ENCODE assay signal across 8 cellular contexts in the genomic region with DNA sequence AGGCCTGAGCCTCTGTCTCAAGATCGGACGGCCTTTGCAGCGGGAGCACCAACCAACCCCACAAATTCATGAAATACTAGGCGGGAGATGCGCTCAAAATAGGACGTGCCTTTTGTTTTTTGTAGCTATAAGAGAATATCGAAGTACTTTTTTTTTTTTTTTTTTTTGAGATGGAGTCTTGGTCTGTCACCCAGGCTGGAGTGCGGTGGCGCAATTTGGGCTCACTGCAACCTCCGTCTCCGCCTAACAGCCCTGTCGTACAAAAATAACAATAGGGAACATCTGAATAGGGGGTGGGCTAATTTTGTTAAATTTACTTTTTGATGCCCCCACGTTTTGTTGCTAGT. TPM values are rescaled to one million over a fixed set of nuclear protein-coding genes. Genes with fewer than 3 reads are reported as not detected.
A peak's percentile ranks its signal among the peaks of the same experiment; 100 is the strongest.
DNase-seq lines count a peak whose midpoint lies in the region; ATAC-seq, FAIRE-seq and TF ChIP-seq lines count a peak whose summit lies in the region.

No MANE protein-coding gene starts in this region.

- TF ChIP-seq RAD21 in SK-N-SH (IDR thresholded peaks at IDR 0.05; ENCODE audit: low read length), result no peak

- H3K4me1 Mint-ChIP-seq in nephron progenitor cell, result peaks cover 26% of the 10 kb centered on the region

- TF ChIP-seq POLR2A in H54 (IDR thresholded peaks at IDR 0.05; ENCODE audit: low read depth, low read length), result no peak

- no peaks in the 10 kb centered on the region for H3K36me3 ChIP-seq in SK-N-SH (replicated peaks in 1 of 2; ENCODE audit: control insufficient read depth in 1 of 2, insufficient read depth in 2 of 2, low read length in 1 of 2)

- POLR2A ChIA-PET in SK-N-SH (lab: Yijun Ruan, JAX), result interaction anchor here (0.9 to 1.7 kb wide), 7 partner anchors 46 to 174 kb away, joined by 3 to 22 read pairs (median 6); a partner anchor contains a TSS

- DNase-seq in SK-N-SH (no peak), LNCaP clone FGC (ENCODE audit: low read depth) (no peak), coronary artery (ENCODE audit: low spot score) (no peak), nephron progenitor cell (no peak), HT-29 (ENCODE audit: low spot score) (no peak), H54 (ENCODE audit: insufficient read length, low spot score) (no peak), Ammon's horn (ENCODE audit: low spot score) (no peak)

- H3K9me3 ChIP-seq in SK-N-SH, result no peaks in the 10 kb centered on the region

- H4K20me1 ChIP-seq in SK-N-SH (ENCODE audit: insufficient read depth), result no peaks in the 10 kb centered on the region

- H3K4me3 Mint-ChIP-seq in nephron progenitor cell, result peak overlapping the region; percentile 86

- H3K9me3 Mint-ChIP-seq in nephron progenitor cell, result no peaks in the 10 kb centered on the region

- H3K9me2 ChIP-seq in SK-N-SH, result no peaks in the 10 kb centered on the region

- no peak for FAIRE-seq in H54 (lab: Jason Lieb, UNC)

- H3K4me3 ChIP-seq in SK-N-SH (ENCODE audit: low read depth in 2 of 2, low read length in 1 of 2), result peak overlapping the region in 1 of 2 experiments; percentile 72; a peak in 3 of 4 replicates
- H3K4me3 ChIP-seq in LNCaP clone FGC (ENCODE audit: low read depth, low read length), result 0 out of 2 replicates have a peak overlapping the region, but pooled peaks have one; percentile 32
- peak overlapping the region; percentile 77 for H3K4me3 ChIP-seq in coronary artery

- no peak for ATAC-seq in SK-N-SH treated with all-trans-retinoic acid at 6 μM for 48 hours

- no peak overlapping the region for H3K27ac Mint-ChIP-seq in nephron progenitor cell

- TF ChIP-seq CTCF in SK-N-SH (IDR thresholded peaks at IDR 0.05) (0 out of 2 replicates have a peak, but pooled peaks have one; percentile 9), LNCaP clone FGC (IDR thresholded peaks at IDR 0.05; ENCODE audit: control insufficient read depth, extremely low read depth, insufficient read depth) (0 out of 2 replicates have a peak, but pooled peaks have one; percentile 2), coronary artery (IDR thresholded peaks at IDR 0.05) (no peak), nephron progenitor cell (IDR thresholded peaks at IDR 0.05) (no peak)

- H3K9ac ChIP-seq in SK-N-SH, result peak overlapping the region; percentile 61; the same call in 1 of the 2 replicates

- H3K36me3 Mint-ChIP-seq in nephron progenitor cell (ENCODE audit: low read depth), result no peaks in the 10 kb centered on the region

- H3K27me3 Mint-ChIP-seq in nephron progenitor cell (ENCODE audit: low read depth, poor library complexity), result peaks cover 28% of the 10 kb centered on the region

- CTCF ChIA-PET in SK-N-SH (lab: Yijun Ruan, JAX), result interaction anchor here (1.0 to 2.1 kb wide), 7 partner anchors 14 to 88 kb away, joined by 4 to 7 read pairs (median 5); no protein-coding TSS in a partner anchor

- H3K4me2 ChIP-seq in SK-N-SH, result peak overlapping the region; percentile 96

- TF ChIP-seq EP300 in SK-N-SH (IDR thresholded peaks at IDR 0.05; ENCODE audit: borderline replicate concordance in 1 of 2, low read depth in 1 of 2, low read length in 1 of 2), result no peak

- H3K27me3 ChIP-seq in SK-N-SH (ENCODE audit: insufficient read depth), result no peaks in the 10 kb centered on the region

- peak overlapping the region; percentile 64; the same call in 1 of the 2 replicates for H2AFZ ChIP-seq in SK-N-SH (ENCODE audit: low read depth)

- H3K27ac ChIP-seq in SK-N-SH (ENCODE audit: low read depth in 2 of 2, low read length in 1 of 2) (peak overlapping the region; percentile 32 to 42; a peak in 3 of 4 replicates), coronary artery (peak overlapping the region; percentile 85 to 94)

- WGBS in SK-N-SH (ENCODE audit: low lambda C conversion rate), result 24% methylated on average over 13 of the region's 13 CpGs

- H3K79me2 ChIP-seq in SK-N-SH (ENCODE audit: insufficient read depth), result peaks cover 7% of the 10 kb centered on the region; the same call in 1 of the 2 replicates

- peaks cover 5 to 34% of the 10 kb centered on the region in 2 experiments; a peak in 3 of 4 replicates for H3K4me1 ChIP-seq in SK-N-SH (ENCODE audit: control insufficient read depth in 1 of 2, insufficient read depth in 2 of 2, low read depth in 1 of 2, low read length in 1 of 2)

- H3F3A ChIP-seq in SK-N-SH (replicated peaks; ENCODE audit: insufficient read depth), result peaks cover 54% of the 10 kb centered on the region

TF ChIP-seq in SK-N-SH, 30 proteins besides CTCF, POLR2A, EP300 and RAD21 (continues in another document):
- TF ChIP-seq TAF1 (IDR thresholded peaks at IDR 0.05; ENCODE audit: borderline replicate concordance, low read depth, low read length) (no peak), TEAD4 (IDR thresholded peaks at IDR 0.05; ENCODE audit: borderline replicate concordance, insufficient read depth) (no peak), FOXJ3 (CRISPR knock-in tag; IDR thresholded peaks at IDR 0.05) (no peak), RXRA (IDR thresholded peaks at IDR 0.05; ENCODE audit: borderline replicate concordance, low read depth) (no peak), GATA2 (CRISPR knock-in tag; IDR thresholded peaks at IDR 0.05) (no peak)
- TF ChIP-seq, protein P1, sequence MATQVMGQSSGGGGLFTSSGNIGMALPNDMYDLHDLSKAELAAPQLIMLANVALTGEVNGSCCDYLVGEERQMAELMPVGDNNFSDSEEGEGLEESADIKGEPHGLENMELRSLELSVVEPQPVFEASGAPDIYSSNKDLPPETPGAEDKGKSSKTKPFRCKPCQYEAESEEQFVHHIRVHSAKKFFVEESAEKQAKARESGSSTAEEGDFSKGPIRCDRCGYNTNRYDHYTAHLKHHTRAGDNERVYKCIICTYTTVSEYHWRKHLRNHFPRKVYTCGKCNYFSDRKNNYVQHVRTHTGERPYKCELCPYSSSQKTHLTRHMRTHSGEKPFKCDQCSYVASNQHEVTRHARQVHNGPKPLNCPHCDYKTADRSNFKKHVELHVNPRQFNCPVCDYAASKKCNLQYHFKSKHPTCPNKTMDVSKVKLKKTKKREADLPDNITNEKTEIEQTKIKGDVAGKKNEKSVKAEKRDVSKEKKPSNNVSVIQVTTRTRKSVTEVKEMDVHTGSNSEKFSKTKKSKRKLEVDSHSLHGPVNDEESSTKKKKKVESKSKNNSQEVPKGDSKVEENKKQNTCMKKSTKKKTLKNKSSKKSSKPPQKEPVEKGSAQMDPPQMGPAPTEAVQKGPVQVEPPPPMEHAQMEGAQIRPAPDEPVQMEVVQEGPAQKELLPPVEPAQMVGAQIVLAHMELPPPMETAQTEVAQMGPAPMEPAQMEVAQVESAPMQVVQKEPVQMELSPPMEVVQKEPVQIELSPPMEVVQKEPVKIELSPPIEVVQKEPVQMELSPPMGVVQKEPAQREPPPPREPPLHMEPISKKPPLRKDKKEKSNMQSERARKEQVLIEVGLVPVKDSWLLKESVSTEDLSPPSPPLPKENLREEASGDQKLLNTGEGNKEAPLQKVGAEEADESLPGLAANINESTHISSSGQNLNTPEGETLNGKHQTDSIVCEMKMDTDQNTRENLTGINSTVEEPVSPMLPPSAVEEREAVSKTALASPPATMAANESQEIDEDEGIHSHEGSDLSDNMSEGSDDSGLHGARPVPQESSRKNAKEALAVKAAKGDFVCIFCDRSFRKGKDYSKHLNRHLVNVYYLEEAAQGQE (IDR thresholded peaks at IDR 0.05; ENCODE audit: low read depth, low read length), result no peak

TF ChIP-seq in SK-N-SH treated with all-trans-retinoic acid at 6 μM for 48 hours, 23 proteins besides CTCF, POLR2A, EP300 and RAD21 (continues in another document):
- no peak for TF ChIP-seq RARB (CRISPR knock-in tag; IDR thresholded peaks at IDR 0.05)
- TF ChIP-seq, protein P2, sequence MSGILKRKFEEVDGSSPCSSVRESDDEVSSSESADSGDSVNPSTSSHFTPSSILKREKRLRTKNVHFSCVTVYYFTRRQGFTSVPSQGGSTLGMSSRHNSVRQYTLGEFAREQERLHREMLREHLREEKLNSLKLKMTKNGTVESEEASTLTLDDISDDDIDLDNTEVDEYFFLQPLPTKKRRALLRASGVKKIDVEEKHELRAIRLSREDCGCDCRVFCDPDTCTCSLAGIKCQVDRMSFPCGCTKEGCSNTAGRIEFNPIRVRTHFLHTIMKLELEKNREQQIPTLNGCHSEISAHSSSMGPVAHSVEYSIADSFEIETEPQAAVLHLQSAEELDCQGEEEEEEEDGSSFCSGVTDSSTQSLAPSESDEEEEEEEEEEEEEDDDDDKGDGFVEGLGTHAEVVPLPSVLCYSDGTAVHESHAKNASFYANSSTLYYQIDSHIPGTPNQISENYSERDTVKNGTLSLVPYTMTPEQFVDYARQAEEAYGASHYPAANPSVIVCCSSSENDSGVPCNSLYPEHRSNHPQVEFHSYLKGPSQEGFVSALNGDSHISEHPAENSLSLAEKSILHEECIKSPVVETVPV (CRISPR knock-in tag; IDR thresholded peaks at IDR 0.05), result no peak
- TF ChIP-seq ZFP3 (CRISPR knock-in tag; IDR thresholded peaks at IDR 0.05), result no peak
- TF ChIP-seq ZFP30 (CRISPR knock-in tag; IDR thresholded peaks at IDR 0.05), result no peak
- TF ChIP-seq ARNTL (CRISPR knock-in tag; IDR thresholded peaks at IDR 0.05; ENCODE audit: borderline replicate concordance, low read depth), result no peak
- no peak for TF ChIP-seq GLIS3 (CRISPR knock-in tag; IDR thresholded peaks at IDR 0.05)
- TF ChIP-seq ZNF8 (CRISPR knock-in tag; IDR thresholded peaks at IDR 0.05), result no peak
- TF ChIP-seq PPARA (CRISPR knock-in tag; IDR thresholded peaks at IDR 0.05; ENCODE audit: borderline replicate concordance), result no peak
- TF ChIP-seq ESRRG (CRISPR knock-in tag; IDR thresholded peaks at IDR 0.05), result no peak
- TF ChIP-seq, protein P3, sequence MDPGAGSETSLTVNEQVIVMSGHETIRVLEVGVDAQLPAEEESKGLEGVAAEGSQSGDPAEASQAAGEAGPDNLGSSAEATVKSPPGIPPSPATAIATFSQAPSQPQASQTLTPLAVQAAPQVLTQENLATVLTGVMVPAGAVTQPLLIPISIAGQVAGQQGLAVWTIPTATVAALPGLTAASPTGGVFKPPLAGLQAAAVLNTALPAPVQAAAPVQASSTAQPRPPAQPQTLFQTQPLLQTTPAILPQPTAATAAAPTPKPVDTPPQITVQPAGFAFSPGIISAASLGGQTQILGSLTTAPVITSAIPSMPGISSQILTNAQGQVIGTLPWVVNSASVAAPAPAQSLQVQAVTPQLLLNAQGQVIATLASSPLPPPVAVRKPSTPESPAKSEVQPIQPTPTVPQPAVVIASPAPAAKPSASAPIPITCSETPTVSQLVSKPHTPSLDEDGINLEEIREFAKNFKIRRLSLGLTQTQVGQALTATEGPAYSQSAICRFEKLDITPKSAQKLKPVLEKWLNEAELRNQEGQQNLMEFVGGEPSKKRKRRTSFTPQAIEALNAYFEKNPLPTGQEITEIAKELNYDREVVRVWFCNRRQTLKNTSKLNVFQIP (CRISPR knock-in tag; IDR thresholded peaks at IDR 0.05; ENCODE audit: borderline replicate concordance, low read depth), result no peak
- TF ChIP-seq ZC3H10 (CRISPR knock-in tag; IDR thresholded peaks at IDR 0.05), result no peak

RNA-seq across cellular contexts. Expression of a gene that starts 5.9 kb away (rescaled TPM):
- polyA plus RNA-seq in SK-N-SH (2012; rRNA removed), result 169 and 199 TPM in 2 replicates
- polyA plus RNA-seq in SK-N-SH (2012; cell fraction: cytosol; rRNA removed), result 106 and 153 TPM in 2 replicates
- 205 and 241 TPM in 2 replicates for polyA plus RNA-seq in SK-N-SH (2012; cell fraction: nucleus; rRNA removed)
- 67.5 and 73.0 TPM in 2 replicates for total RNA-seq in HT-29 (2014; rRNA removed; shearing (Covaris generic))

RNA-seq across cellular contexts. Expression of a gene that starts 44.7 kb away (rescaled TPM):
- polyA plus RNA-seq in SK-N-SH (2012; rRNA removed), result 21.7 and 25.6 TPM in 2 replicates
- 19.1 and 21.3 TPM in 2 replicates for polyA plus RNA-seq in SK-N-SH (2012; cell fraction: cytosol; rRNA removed)
- 36.9 and 52.4 TPM in 2 replicates for polyA plus RNA-seq in SK-N-SH (2012; cell fraction: nucleus; rRNA removed)
- 7.3 and 8.7 TPM in 2 replicates for total RNA-seq in HT-29 (2014; rRNA removed; shearing (Covaris generic))

Comparison
In these comparisons a context has a peak if more than half of its experiments do, and no peak if none do; other contexts are left out.
1. CTCF ChIP-seq: peak in SK-N-SH (single experiment) and LNCaP clone FGC (single experiment); none in coronary artery (single experiment) and nephron progenitor cell (single experiment).